ENCODE assay signal across 1 cellular context in the genomic region with DNA sequence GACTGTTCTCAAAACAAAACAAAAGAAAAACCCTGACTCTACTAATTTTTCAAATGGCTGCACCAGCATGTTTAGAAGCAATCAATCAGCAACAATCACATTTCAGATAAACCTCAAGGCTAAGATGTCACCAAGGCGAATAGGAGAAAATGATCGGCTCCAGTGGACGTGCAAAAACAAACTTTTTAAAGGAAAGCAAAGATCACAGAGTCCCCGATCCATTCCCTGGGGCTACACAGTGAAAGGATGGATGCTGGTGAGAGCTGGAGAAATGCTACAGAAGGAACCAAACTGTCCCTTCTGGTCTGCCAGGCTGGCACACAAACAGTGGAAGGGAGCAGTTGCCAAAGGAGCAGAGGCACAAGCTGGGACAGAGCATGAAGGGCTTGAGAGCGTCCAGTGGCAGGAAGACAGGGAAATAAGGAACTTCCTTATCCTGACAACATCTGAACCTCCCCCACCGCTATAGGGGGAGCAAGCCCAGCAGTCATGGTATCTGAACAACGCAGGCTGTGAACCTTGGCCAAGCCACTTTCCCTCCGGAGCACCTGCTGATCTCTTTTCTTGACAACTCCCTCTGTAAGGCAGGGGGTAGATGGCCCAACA.
TF ChIP-seq lines count a peak whose summit lies in the region.

No MANE protein-coding gene starts in this region.

TF ChIP-seq in K562, 482 proteins besides CTCF, POLR2A, EP300 and RAD21 (continued from another document and continues in another):
- TF ChIP-seq, protein P1, sequence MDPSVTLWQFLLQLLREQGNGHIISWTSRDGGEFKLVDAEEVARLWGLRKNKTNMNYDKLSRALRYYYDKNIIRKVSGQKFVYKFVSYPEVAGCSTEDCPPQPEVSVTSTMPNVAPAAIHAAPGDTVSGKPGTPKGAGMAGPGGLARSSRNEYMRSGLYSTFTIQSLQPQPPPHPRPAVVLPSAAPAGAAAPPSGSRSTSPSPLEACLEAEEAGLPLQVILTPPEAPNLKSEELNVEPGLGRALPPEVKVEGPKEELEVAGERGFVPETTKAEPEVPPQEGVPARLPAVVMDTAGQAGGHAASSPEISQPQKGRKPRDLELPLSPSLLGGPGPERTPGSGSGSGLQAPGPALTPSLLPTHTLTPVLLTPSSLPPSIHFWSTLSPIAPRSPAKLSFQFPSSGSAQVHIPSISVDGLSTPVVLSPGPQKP (CRISPR knock-in tag; IDR thresholded peaks at IDR 0.05) = no peak
- TF ChIP-seq, protein P2, sequence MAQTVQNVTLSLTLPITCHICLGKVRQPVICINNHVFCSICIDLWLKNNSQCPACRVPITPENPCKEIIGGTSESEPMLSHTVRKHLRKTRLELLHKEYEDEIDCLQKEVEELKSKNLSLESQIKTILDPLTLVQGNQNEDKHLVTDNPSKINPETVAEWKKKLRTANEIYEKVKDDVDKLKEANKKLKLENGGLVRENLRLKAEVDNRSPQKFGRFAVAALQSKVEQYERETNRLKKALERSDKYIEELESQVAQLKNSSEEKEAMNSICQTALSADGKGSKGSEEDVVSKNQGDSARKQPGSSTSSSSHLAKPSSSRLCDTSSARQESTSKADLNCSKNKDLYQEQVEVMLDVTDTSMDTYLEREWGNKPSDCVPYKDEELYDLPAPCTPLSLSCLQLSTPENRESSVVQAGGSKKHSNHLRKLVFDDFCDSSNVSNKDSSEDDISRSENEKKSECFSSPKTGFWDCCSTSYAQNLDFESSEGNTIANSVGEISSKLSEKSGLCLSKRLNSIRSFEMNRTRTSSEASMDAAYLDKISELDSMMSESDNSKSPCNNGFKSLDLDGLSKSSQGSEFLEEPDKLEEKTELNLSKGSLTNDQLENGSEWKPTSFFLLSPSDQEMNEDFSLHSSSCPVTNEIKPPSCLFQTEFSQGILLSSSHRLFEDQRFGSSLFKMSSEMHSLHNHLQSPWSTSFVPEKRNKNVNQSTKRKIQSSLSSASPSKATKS (CRISPR knock-in tag; IDR thresholded peaks at IDR 0.05) = no peak
- TF ChIP-seq, protein P3, sequence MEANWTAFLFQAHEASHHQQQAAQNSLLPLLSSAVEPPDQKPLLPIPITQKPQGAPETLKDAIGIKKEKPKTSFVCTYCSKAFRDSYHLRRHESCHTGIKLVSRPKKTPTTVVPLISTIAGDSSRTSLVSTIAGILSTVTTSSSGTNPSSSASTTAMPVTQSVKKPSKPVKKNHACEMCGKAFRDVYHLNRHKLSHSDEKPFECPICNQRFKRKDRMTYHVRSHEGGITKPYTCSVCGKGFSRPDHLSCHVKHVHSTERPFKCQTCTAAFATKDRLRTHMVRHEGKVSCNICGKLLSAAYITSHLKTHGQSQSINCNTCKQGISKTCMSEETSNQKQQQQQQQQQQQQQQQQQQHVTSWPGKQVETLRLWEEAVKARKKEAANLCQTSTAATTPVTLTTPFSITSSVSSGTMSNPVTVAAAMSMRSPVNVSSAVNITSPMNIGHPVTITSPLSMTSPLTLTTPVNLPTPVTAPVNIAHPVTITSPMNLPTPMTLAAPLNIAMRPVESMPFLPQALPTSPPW (CRISPR knock-in tag; IDR thresholded peaks at IDR 0.05) = peak; percentile 98
- TF ChIP-seq, protein P4, sequence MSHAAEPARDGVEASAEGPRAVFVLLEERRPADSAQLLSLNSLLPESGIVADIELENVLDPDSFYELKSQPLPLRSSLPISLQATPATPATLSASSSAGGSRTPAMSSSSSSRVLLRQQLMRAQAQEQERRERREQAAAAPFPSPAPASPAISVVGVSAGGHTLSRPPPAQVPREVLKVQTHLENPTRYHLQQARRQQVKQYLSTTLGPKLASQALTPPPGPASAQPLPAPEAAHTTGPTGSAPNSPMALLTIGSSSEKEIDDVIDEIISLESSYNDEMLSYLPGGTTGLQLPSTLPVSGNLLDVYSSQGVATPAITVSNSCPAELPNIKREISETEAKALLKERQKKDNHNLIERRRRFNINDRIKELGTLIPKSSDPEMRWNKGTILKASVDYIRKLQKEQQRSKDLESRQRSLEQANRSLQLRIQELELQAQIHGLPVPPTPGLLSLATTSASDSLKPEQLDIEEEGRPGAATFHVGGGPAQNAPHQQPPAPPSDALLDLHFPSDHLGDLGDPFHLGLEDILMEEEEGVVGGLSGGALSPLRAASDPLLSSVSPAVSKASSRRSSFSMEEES (CRISPR knock-in tag; IDR thresholded peaks at IDR 0.05) = peak; percentile 5; the same call in 1 of the 2 replicates
- TF ChIP-seq SIRT6 (IDR thresholded peaks at IDR 0.05; ENCODE audit: low read depth, low read length) (no peak), GATA2 (CRISPR knock-in tag; IDR thresholded peaks at IDR 0.05) (peak; percentile 100), ZNF24 (IDR thresholded peaks at IDR 0.05) (peak; percentile 88; the same call in 1 of the 2 replicates), LCOR (CRISPR knock-in tag; IDR thresholded peaks at IDR 0.05) (peak; percentile 94), CBX5 (IDR thresholded peaks at IDR 0.05; ENCODE audit: borderline replicate concordance, low read depth) (peak; percentile 79), ZC3H8 (IDR thresholded peaks at IDR 0.05) (0 out of 2 replicates have a peak, but pooled peaks have one; percentile 76), NBN (IDR thresholded peaks at IDR 0.05; ENCODE audit: low read depth) (peak; percentile 93; the same call in 1 of the 2 replicates), BRF1 (IDR thresholded peaks at IDR 0.05; ENCODE audit: borderline replicate concordance, extremely low read depth, insufficient read length) (no peak), MTA1 (IDR thresholded peaks at IDR 0.05; ENCODE audit: borderline replicate concordance) (peak; percentile 93), MAFF (IDR thresholded peaks at IDR 0.05; ENCODE audit: low read length) (0 out of 2 replicates have a peak, but pooled peaks have one; percentile 18), HIVEP1 (CRISPR knock-in tag; IDR thresholded peaks at IDR 0.05) (peak; percentile 68; the same call in 1 of the 2 replicates), ZNF668 (CRISPR knock-in tag; IDR thresholded peaks at IDR 0.05) (peak; percentile 83; the same call in 1 of the 2 replicates), ZNF76 (CRISPR knock-in tag; IDR thresholded peaks at IDR 0.05; ENCODE audit: borderline replicate concordance) (peak; percentile 65; the same call in 1 of the 2 replicates), ZNF444 (CRISPR knock-in tag; IDR thresholded peaks at IDR 0.05) (0 out of 2 replicates have a peak, but pooled peaks have one; percentile 34), DPF2 (IDR thresholded peaks at IDR 0.05) (peak; percentile 99), ELF1 (tag; IDR thresholded peaks at IDR 0.05) (peak; percentile 66), ZBTB17 (CRISPR knock-in tag; IDR thresholded peaks at IDR 0.05) (peak; percentile 91), SUPT5H (IDR thresholded peaks at IDR 0.05) (peak; percentile 59; the same call in 1 of the 2 replicates), FOXM1 (IDR thresholded peaks at IDR 0.05; ENCODE audit: low read depth) (peak; percentile 94), FOXM1 (CRISPR knock-in tag; IDR thresholded peaks at IDR 0.05; ENCODE audit: low read depth) (no peak), C11orf30 (IDR thresholded peaks at IDR 0.05; ENCODE audit: low read depth) (peak; percentile 42; the same call in 1 of the 2 replicates)
- TF ChIP-seq, protein P5, sequence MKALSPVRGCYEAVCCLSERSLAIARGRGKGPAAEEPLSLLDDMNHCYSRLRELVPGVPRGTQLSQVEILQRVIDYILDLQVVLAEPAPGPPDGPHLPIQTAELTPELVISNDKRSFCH (CRISPR knock-in tag; IDR thresholded peaks at IDR 0.05) = no peak
- TF ChIP-seq, protein P5 (tag; IDR thresholded peaks at IDR 0.05) = peak; percentile 96
- TF ChIP-seq, protein P6, sequence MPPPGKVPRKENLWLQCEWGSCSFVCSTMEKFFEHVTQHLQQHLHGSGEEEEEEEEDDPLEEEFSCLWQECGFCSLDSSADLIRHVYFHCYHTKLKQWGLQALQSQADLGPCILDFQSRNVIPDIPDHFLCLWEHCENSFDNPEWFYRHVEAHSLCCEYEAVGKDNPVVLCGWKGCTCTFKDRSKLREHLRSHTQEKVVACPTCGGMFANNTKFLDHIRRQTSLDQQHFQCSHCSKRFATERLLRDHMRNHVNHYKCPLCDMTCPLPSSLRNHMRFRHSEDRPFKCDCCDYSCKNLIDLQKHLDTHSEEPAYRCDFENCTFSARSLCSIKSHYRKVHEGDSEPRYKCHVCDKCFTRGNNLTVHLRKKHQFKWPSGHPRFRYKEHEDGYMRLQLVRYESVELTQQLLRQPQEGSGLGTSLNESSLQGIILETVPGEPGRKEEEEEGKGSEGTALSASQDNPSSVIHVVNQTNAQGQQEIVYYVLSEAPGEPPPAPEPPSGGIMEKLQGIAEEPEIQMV (tag; conservative IDR thresholded peaks at IDR 0.05; ENCODE audit: low read depth) = 0 out of 2 replicates have a peak, but pooled peaks have one; percentile 46
- TF ChIP-seq, protein P7, sequence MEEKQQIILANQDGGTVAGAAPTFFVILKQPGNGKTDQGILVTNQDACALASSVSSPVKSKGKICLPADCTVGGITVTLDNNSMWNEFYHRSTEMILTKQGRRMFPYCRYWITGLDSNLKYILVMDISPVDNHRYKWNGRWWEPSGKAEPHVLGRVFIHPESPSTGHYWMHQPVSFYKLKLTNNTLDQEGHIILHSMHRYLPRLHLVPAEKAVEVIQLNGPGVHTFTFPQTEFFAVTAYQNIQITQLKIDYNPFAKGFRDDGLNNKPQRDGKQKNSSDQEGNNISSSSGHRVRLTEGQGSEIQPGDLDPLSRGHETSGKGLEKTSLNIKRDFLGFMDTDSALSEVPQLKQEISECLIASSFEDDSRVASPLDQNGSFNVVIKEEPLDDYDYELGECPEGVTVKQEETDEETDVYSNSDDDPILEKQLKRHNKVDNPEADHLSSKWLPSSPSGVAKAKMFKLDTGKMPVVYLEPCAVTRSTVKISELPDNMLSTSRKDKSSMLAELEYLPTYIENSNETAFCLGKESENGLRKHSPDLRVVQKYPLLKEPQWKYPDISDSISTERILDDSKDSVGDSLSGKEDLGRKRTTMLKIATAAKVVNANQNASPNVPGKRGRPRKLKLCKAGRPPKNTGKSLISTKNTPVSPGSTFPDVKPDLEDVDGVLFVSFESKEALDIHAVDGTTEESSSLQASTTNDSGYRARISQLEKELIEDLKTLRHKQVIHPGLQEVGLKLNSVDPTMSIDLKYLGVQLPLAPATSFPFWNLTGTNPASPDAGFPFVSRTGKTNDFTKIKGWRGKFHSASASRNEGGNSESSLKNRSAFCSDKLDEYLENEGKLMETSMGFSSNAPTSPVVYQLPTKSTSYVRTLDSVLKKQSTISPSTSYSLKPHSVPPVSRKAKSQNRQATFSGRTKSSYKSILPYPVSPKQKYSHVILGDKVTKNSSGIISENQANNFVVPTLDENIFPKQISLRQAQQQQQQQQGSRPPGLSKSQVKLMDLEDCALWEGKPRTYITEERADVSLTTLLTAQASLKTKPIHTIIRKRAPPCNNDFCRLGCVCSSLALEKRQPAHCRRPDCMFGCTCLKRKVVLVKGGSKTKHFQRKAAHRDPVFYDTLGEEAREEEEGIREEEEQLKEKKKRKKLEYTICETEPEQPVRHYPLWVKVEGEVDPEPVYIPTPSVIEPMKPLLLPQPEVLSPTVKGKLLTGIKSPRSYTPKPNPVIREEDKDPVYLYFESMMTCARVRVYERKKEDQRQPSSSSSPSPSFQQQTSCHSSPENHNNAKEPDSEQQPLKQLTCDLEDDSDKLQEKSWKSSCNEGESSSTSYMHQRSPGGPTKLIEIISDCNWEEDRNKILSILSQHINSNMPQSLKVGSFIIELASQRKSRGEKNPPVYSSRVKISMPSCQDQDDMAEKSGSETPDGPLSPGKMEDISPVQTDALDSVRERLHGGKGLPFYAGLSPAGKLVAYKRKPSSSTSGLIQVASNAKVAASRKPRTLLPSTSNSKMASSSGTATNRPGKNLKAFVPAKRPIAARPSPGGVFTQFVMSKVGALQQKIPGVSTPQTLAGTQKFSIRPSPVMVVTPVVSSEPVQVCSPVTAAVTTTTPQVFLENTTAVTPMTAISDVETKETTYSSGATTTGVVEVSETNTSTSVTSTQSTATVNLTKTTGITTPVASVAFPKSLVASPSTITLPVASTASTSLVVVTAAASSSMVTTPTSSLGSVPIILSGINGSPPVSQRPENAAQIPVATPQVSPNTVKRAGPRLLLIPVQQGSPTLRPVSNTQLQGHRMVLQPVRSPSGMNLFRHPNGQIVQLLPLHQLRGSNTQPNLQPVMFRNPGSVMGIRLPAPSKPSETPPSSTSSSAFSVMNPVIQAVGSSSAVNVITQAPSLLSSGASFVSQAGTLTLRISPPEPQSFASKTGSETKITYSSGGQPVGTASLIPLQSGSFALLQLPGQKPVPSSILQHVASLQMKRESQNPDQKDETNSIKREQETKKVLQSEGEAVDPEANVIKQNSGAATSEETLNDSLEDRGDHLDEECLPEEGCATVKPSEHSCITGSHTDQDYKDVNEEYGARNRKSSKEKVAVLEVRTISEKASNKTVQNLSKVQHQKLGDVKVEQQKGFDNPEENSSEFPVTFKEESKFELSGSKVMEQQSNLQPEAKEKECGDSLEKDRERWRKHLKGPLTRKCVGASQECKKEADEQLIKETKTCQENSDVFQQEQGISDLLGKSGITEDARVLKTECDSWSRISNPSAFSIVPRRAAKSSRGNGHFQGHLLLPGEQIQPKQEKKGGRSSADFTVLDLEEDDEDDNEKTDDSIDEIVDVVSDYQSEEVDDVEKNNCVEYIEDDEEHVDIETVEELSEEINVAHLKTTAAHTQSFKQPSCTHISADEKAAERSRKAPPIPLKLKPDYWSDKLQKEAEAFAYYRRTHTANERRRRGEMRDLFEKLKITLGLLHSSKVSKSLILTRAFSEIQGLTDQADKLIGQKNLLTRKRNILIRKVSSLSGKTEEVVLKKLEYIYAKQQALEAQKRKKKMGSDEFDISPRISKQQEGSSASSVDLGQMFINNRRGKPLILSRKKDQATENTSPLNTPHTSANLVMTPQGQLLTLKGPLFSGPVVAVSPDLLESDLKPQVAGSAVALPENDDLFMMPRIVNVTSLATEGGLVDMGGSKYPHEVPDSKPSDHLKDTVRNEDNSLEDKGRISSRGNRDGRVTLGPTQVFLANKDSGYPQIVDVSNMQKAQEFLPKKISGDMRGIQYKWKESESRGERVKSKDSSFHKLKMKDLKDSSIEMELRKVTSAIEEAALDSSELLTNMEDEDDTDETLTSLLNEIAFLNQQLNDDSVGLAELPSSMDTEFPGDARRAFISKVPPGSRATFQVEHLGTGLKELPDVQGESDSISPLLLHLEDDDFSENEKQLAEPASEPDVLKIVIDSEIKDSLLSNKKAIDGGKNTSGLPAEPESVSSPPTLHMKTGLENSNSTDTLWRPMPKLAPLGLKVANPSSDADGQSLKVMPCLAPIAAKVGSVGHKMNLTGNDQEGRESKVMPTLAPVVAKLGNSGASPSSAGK (IDR thresholded peaks at IDR 0.05) = peak; percentile 81
- TF ChIP-seq, protein P8, sequence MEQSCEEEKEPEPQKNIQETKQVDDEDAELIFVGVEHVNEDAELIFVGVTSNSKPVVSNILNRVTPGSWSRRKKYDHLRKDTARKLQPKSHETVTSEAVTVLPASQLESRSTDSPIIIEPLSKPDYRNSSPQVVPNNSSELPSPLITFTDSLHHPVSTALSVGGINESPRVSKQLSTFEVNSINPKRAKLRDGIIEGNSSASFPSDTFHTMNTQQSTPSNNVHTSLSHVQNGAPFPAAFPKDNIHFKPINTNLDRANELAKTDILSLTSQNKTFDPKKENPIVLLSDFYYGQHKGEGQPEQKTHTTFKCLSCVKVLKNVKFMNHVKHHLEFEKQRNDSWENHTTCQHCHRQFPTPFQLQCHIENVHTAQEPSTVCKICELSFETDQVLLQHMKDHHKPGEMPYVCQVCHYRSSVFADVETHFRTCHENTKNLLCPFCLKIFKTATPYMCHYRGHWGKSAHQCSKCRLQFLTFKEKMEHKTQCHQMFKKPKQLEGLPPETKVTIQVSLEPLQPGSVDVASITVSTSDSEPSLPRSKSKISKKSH (CRISPR knock-in tag; IDR thresholded peaks at IDR 0.05) = no peak
